ENCODE assay signal across 8 cellular contexts in genomic region chr12:121917950-121918678, GRCh38. TPM values are rescaled to one million over a fixed set of nuclear protein-coding genes. Genes with fewer than 3 reads are reported as not detected.
DNase-seq lines count a peak whose midpoint lies in the region; ATAC-seq and TF ChIP-seq lines count a peak whose summit lies in the region.

Gene CFAP251, plus strand, starts transcription at chr12:121918592. Its CDS starts 2,714 bp downstream, at chr12:121921306.

- H3K4me1 Mint-ChIP-seq in activated CD8-positive, alpha-beta memory T cell treated with anti-CD3 and anti-CD28 coated beads, Interleukin-2, amount 10 ng/mL, durations not matched to agents 7 days and 5 days, result peaks cover 14% of the 10 kb centered on the region
- peaks cover 3% of the 10 kb centered on the region for H3K4me1 Mint-ChIP-seq in endothelial cell (ENCODE audit: unreplicated experiment)

- peak; percentile 92 for ATAC-seq in HG03097 (IDR thresholded peaks at IDR 0.05; ENCODE audit: low FRiP score, unreplicated experiment)
- ATAC-seq in activated CD8-positive, alpha-beta memory T cell treated with anti-CD3 and anti-CD28 coated beads, Interleukin-2, amount 10 ng/mL, durations not matched to agents 7 days and 5 days, result peak; percentile 97

- CTCF ChIA-PET in activated CD8-positive, alpha-beta memory T cell treated with anti-CD3 and anti-CD28 coated beads, Interleukin-2, amount 10 ng/mL, durations not matched to agents 7 days and 5 days (lab: Charles Lee), result interaction anchor here (0.6 to 3.5 kb wide), 24 partner anchors 8 to 506 kb away, joined by 3 to 33 read pairs (median 3); partner anchors contain the start of genes MLXIP, PSMD9 and RHOF

- no peaks in the 10 kb centered on the region for H3K9me3 Mint-ChIP-seq in activated CD8-positive, alpha-beta memory T cell treated with anti-CD3 and anti-CD28 coated beads, Interleukin-2, amount 10 ng/mL, durations not matched to agents 7 days and 5 days (ENCODE audit: low read depth)
- no peaks in the 10 kb centered on the region for H3K9me3 Mint-ChIP-seq in endothelial cell (ENCODE audit: unreplicated experiment)

- peak within 1 kb of the TSS; percentile 87 for H3K27ac Mint-ChIP-seq in activated CD8-positive, alpha-beta memory T cell treated with anti-CD3 and anti-CD28 coated beads, Interleukin-2, amount 10 ng/mL, durations not matched to agents 7 days and 5 days
- peak within 1 kb of the TSS; percentile 58 for H3K27ac Mint-ChIP-seq in endothelial cell (ENCODE audit: unreplicated experiment)

- peak; percentile 64 for TF ChIP-seq CTCF in endothelial cell (IDR thresholded peaks at IDR 0.05; ENCODE audit: unreplicated experiment)

- DNase-seq in NK-92 (lab: John Stamatoyannopoulos, UW; ENCODE audit: unreplicated experiment) (peak; percentile 75), NCI-H345 treated with DMSO at 0.1 percent for 48 hours (lab: John Stamatoyannopoulos, UW; ENCODE audit: unreplicated experiment) (peak; percentile 87), endothelial cell (ENCODE audit: low spot score) (peak; percentile 80), middle frontal gyrus (ENCODE audit: extremely low spot score, low spot score) (peak; percentile 90)
- no peak for DNase-seq in NK-92 treated with Interleukin-12 subunit alpha and Interleukin-12 subunit beta, amount 100 ng/mL, for 24 hours (lab: John Stamatoyannopoulos, UW)
- DNase-seq in activated CD8-positive, alpha-beta memory T cell treated with anti-CD3 and anti-CD28 coated beads, Interleukin-2, amount 10 ng/mL, durations not matched to agents 7 days and 5 days, result peak; percentile 98
- peak; percentile 93 to 94 for DNase-seq in stimulated activated CD8-positive, alpha-beta memory T cell treated with anti-CD3 and anti-CD28 coated beads, Interleukin-2, amount 100 ng/mL, for 1 hour (ENCODE audit: low read depth in 2 of 2)

- peaks cover 11% of the 10 kb centered on the region for H3K36me3 Mint-ChIP-seq in activated CD8-positive, alpha-beta memory T cell treated with anti-CD3 and anti-CD28 coated beads, Interleukin-2, amount 10 ng/mL, durations not matched to agents 7 days and 5 days
- H3K36me3 Mint-ChIP-seq in endothelial cell (ENCODE audit: low read depth, unreplicated experiment), result peaks cover 11% of the 10 kb centered on the region

- H3K27me3 Mint-ChIP-seq in activated CD8-positive, alpha-beta memory T cell treated with anti-CD3 and anti-CD28 coated beads, Interleukin-2, amount 10 ng/mL, durations not matched to agents 7 days and 5 days, result no peaks in the 10 kb centered on the region
- peaks cover 2% of the 10 kb centered on the region for H3K27me3 Mint-ChIP-seq in endothelial cell (ENCODE audit: unreplicated experiment)

- H3K4me3 Mint-ChIP-seq in activated CD8-positive, alpha-beta memory T cell treated with anti-CD3 and anti-CD28 coated beads, Interleukin-2, amount 10 ng/mL, durations not matched to agents 7 days and 5 days, result peak within 1 kb of the TSS; percentile 72
- peak within 1 kb of the TSS; percentile 71 for H3K4me3 Mint-ChIP-seq in endothelial cell (ENCODE audit: unreplicated experiment)

RNA-seq across cellular contexts. Expression of gene CFAP251, which starts in this region (rescaled TPM):
- total RNA-seq in activated CD8-positive, alpha-beta memory T cell treated with anti-CD3 and anti-CD28 coated beads, Interleukin-2, amount 10 ng/mL, durations not matched to agents 7 days and 5 days, result under 1 TPM; 0.21 to 0.35 TPM
- total RNA-seq in endothelial cell (ENCODE audit: unreplicated experiment), result 0.80 TPM

Comparison
In these comparisons a context has a peak if more than half of its experiments do, and no peak if none do; other contexts are left out.
1. Peak in DNase-seq and ATAC-seq in activated CD8-positive, alpha-beta memory T cell treated with anti-CD3 and anti-CD28 coated beads, Interleukin-2, amount 10 ng/mL, durations not matched to agents 7 days and 5 days; RNA of the gene not detected or under 1 TPM.
2. Peak in DNase-seq in endothelial cell; RNA of the gene not detected or under 1 TPM.